20 cellular contexts compared by ENCODE assay signal in the genomic region with DNA sequence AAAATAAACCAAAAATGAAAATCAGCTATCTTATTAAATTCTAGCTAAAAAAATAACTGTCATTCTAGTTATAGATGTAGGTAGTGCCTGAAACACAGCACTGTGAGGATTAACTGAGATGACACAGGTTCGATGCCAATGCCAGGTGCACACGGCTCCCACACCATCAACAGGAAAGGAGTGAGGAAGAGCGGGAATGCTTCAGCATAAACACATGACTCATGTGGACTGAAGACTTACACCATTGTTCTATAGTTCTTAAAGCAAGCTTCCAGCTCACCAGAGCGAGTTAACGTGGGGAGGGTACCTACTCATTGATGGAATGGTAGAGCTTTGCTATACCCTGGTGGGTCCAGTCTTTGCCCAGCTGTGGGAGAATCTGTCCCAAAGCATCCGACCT.
DNase-seq lines count a peak whose midpoint lies in the region; ATAC-seq and TF ChIP-seq lines count a peak whose summit lies in the region.
"Had no signal": no experiment of that assay in that cellular context is flagged by ENCODE, and none has a peak within 500 bp of the region (broad histone marks: within the 10 kb centered on the region; RNA-seq: fewer than 3 reads in every experiment).

No MANE protein-coding gene starts in this region.

- no peaks in the 10 kb centered on the region for H3K9me3 ChIP-seq in IMR-90 (ENCODE audit: control insufficient read depth, insufficient read depth, low read length)
- H3K9me3 ChIP-seq: BLaER1 treated with 17β-estradiol and CSF1 and Interleukin-3, amounts not matched to agents 10 nM and 100 nM; Caco-2 had no signal

- H2AK9ac ChIP-seq in IMR-90 (replicated peaks; ENCODE audit: low read depth, low read length, poor library complexity): no peak overlapping the region

- POLR2A ChIA-PET in IMR-90 (lab: Charles Lee; ENCODE audit: unreplicated experiment): no interaction called here

- CTCF ChIA-PET in IMR-90 (lab: Yijun Ruan, JAX): no interaction called here

- no peak overlapping the region for H3K9ac ChIP-seq in IMR-90 (ENCODE audit: low read depth, low read length)
- H3K9ac ChIP-seq: BLaER1 treated with 17β-estradiol and CSF1 and Interleukin-3, amounts not matched to agents 10 nM and 100 nM had no signal

- TF ChIP-seq POLR2A in IMR-90 (IDR thresholded peaks at IDR 0.05; ENCODE audit: low read depth, low read length): no peak

- H2BK5ac ChIP-seq in IMR-90 (ENCODE audit: low read depth, low read length, poor library complexity, severe bottlenecking): no peak overlapping the region

- H3K14ac ChIP-seq in IMR-90 (replicated peaks; ENCODE audit: low read depth, low read length): no peak overlapping the region

- H2AFZ ChIP-seq in IMR-90 (replicated peaks; ENCODE audit: low read length, poor library complexity): no peak overlapping the region
- H2AFZ ChIP-seq: PC-9 had no signal

- no peak overlapping the region for H3K18ac ChIP-seq in IMR-90 (ENCODE audit: low read depth, low read length)

- no peak overlapping the region for H3K4me3 ChIP-seq in IMR-90 (ENCODE audit: insufficient read depth, low read depth, low read length)
- H3K4me3 ChIP-seq: BLaER1 treated with 17β-estradiol and CSF1 and Interleukin-3, amounts not matched to agents 10 nM and 100 nM; PC-9; SK-N-MC had no signal

- no peak for TF ChIP-seq CTCF in IMR-90 (conservative IDR thresholded peaks at IDR 0.05; ENCODE audit: low read depth, low read length)
- TF ChIP-seq CTCF in foreskin keratinocyte (conservative IDR thresholded peaks at IDR 0.05): no peak

- no peaks in the 10 kb centered on the region for H3K27me3 ChIP-seq in IMR-90 (ENCODE audit: control insufficient read depth, insufficient read depth, low read length)
- no peaks in the 10 kb centered on the region for H3K27me3 ChIP-seq in foreskin keratinocyte
- H3K27me3 ChIP-seq: BLaER1 treated with 17β-estradiol and CSF1 and Interleukin-3, amounts not matched to agents 10 nM and 100 nM had no signal

- no peak overlapping the region for H2BK15ac ChIP-seq in IMR-90 (ENCODE audit: low read depth, low read length)

- no peak for TF ChIP-seq RAD21 in IMR-90 (IDR thresholded peaks at IDR 0.05; ENCODE audit: low read length)

- no peaks in the 10 kb centered on the region for H3K79me1 ChIP-seq in IMR-90 (ENCODE audit: low read depth in 1 of 2, low read length in 2 of 2)

- H4K20me1 ChIP-seq in IMR-90 (ENCODE audit: insufficient read depth, low read length): no peaks in the 10 kb centered on the region

- no peak overlapping the region for H4K5ac ChIP-seq in IMR-90 (ENCODE audit: low read depth, low read length)

- 0 out of 2 replicates have a peak, but pooled peaks cover 1% of the 10 kb centered on the region for H3K4me1 ChIP-seq in IMR-90 (ENCODE audit: control insufficient read depth, insufficient read depth, low read length)
- no peaks in the 10 kb centered on the region for H3K4me1 ChIP-seq in foreskin keratinocyte
- H3K4me1 ChIP-seq: Caco-2 had no signal

- no peak overlapping the region for H4K91ac ChIP-seq in IMR-90 (ENCODE audit: insufficient read depth, low read depth, low read length)

- no peak overlapping the region for H3K4me2 ChIP-seq in IMR-90 (ENCODE audit: low read depth, low read length)
- H3K4me2 ChIP-seq: BLaER1 treated with 17β-estradiol and CSF1 and Interleukin-3, amounts not matched to agents 10 nM and 100 nM; PC-9 had no signal

- 60% methylated on average over 1 of the region's 6 CpGs; no CpG with 5 or more reads in 1 of the 2 experiments for WGBS in IMR-90 (ENCODE audit: extremely low coverage in 2 of 2, insufficient read length in 1 of 2), 2 experiments

- H3K36me3 ChIP-seq in IMR-90 (ENCODE audit: control insufficient read depth, insufficient read depth, low read length): peaks cover 69% of the 10 kb centered on the region

- H3K27ac ChIP-seq in IMR-90 (ENCODE audit: insufficient read depth, low read length): no peak overlapping the region
- no peak overlapping the region for H3K27ac ChIP-seq in foreskin keratinocyte
- H3K27ac ChIP-seq: BLaER1 treated with 17β-estradiol and CSF1 and Interleukin-3, amounts not matched to agents 10 nM and 100 nM; PC-9; SK-N-MC had no signal

- ATAC-seq in IMR-90 (ENCODE audit: low read depth) (no peak; the same call in 1 of the 2 replicates), foreskin keratinocyte (peak; percentile 15), sciatic nerve (no peak)
- ATAC-seq: HCT116 had no signal

- in situ Hi-C loops in IMR-90 (cut with MboI; ENCODE audit: low sequenced_read_pairs): no loop called here

- dilution Hi-C loops in IMR-90 (cut with HindIII; ENCODE audit: low sequenced_read_pairs, unreplicated experiment): no loop called here

- H3K56ac ChIP-seq in IMR-90 (ENCODE audit: extremely low read depth, insufficient read depth, low read length): no peak overlapping the region

- no TSS peak for BruUV-seq in IMR-90 (replicated peaks; lab: Mats Ljungman, UMichigan)

- H3K23ac ChIP-seq in IMR-90 (ENCODE audit: low read depth, low read length): no peak overlapping the region

- DNase-seq in IMR-90: peak; percentile 59
- DNase-seq in dermis blood vessel endothelial cell: peak; percentile 86
- DNase-seq in foreskin keratinocyte: no peak
- DNase-seq in sciatic nerve (ENCODE audit: low spot score): peak; percentile 8
- no peak for DNase-seq in hepatic stellate cell (ENCODE audit: low spot score)
- DNase-seq in NCI-H1694 treated with DMSO at 0.1 percent for 48 hours (lab: John Stamatoyannopoulos, UW): no peak
- no peak for DNase-seq in nucleus accumbens (lab: John Stamatoyannopoulos, UW)
- DNase-seq: Caco-2; CD4-positive, alpha-beta memory T cell; GF-D8; GOT3; NCI-H1694; NCI-H446; NCI-H526 treated with DMSO at 0.1 percent for 48 hours; PC-9; RPMI8226; SHP77 had no signal

- no peak overlapping the region for H2BK120ac ChIP-seq in IMR-90 (ENCODE audit: low read depth, low read length)

- intact Hi-C loops in IMR-90 (cut with micrococcal nuclease): no loop called here
- intact Hi-C loops in sciatic nerve (cut with DNase I): no loop called here

- H2AK5ac ChIP-seq in IMR-90 (ENCODE audit: low read depth, low read length): no peak overlapping the region

- H3K9me1 ChIP-seq in IMR-90 (ENCODE audit: insufficient read depth, low read length): no peaks in the 10 kb centered on the region

- no peak overlapping the region for H3K4ac ChIP-seq in IMR-90 (ENCODE audit: low read depth, low read length)

- no peak overlapping the region for H2BK20ac ChIP-seq in IMR-90 (ENCODE audit: low read depth, low read length)

- H4K8ac ChIP-seq in IMR-90 (ENCODE audit: low read depth in 2 of 2, low read length in 2 of 2): no peak overlapping the region

TF ChIP-seq in IMR-90, 13 proteins besides CTCF, POLR2A, EP300 and RAD21:
- TF ChIP-seq RFX5 (IDR thresholded peaks at IDR 0.05; ENCODE audit: low read depth, low read length): no peak
- TF ChIP-seq, protein P1, sequence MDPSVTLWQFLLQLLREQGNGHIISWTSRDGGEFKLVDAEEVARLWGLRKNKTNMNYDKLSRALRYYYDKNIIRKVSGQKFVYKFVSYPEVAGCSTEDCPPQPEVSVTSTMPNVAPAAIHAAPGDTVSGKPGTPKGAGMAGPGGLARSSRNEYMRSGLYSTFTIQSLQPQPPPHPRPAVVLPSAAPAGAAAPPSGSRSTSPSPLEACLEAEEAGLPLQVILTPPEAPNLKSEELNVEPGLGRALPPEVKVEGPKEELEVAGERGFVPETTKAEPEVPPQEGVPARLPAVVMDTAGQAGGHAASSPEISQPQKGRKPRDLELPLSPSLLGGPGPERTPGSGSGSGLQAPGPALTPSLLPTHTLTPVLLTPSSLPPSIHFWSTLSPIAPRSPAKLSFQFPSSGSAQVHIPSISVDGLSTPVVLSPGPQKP (IDR thresholded peaks at IDR 0.05; ENCODE audit: borderline replicate concordance, low read depth, low read length): no peak
- no peak for TF ChIP-seq MXI1 (IDR thresholded peaks at IDR 0.05; ENCODE audit: borderline replicate concordance, low read depth, low read length)
- TF ChIP-seq FOS (IDR thresholded peaks at IDR 0.05; ENCODE audit: low read depth, low read length): no peak
- no peak for TF ChIP-seq BHLHE40 (IDR thresholded peaks at IDR 0.05; ENCODE audit: low read depth, low read length)
- TF ChIP-seq RCOR1 (IDR thresholded peaks at IDR 0.05; ENCODE audit: insufficient replicate concordance, low read length): no peak

Comparison
In these comparisons a context has a peak if more than half of its experiments do, and no peak if none do; other contexts are left out.
1. DNase-seq: peak in IMR-90 (single experiment), dermis blood vessel endothelial cell (single experiment) and sciatic nerve (single experiment); none in foreskin keratinocyte (0 of 2), hepatic stellate cell (single experiment), NCI-H1694 treated with DMSO at 0.1 percent for 48 hours (single experiment) and nucleus accumbens (0 of 56).